28 cellular contexts compared by ENCODE assay signal in genomic region chr18:51908598-51908944, GRCh38.
"Had no signal": no experiment of that assay in that cellular context is flagged by ENCODE, and none has a peak within 500 bp of the region (broad histone marks: within the 10 kb centered on the region; RNA-seq: fewer than 3 reads in every experiment).

No MANE protein-coding gene starts in this region.

- H3K9me3 ChIP-seq: esophagus muscularis mucosa, gastroesophageal sphincter, heart left ventricle, ovary, psoas muscle, suprapubic skin, transverse colon, upper lobe of right lung, uterus had no signal

- H3K36me3 ChIP-seq: esophagus muscularis mucosa, gastroesophageal sphincter, heart left ventricle, ovary, suprapubic skin, transverse colon, upper lobe of right lung, uterus had no signal

- H3K27me3 Mint-ChIP-seq: memory B cell; naive B cell; stimulated activated naive CD8-positive, alpha-beta T cell treated with anti-CD3 and anti-CD28 coated beads, Interleukin-15, amount 100 ng/mL, for 72 hours had no signal

- H3K9me3 Mint-ChIP-seq: endodermal cell; memory B cell; nephron; stimulated activated naive CD8-positive, alpha-beta T cell treated with anti-CD3 and anti-CD28 coated beads, Interleukin-15, amount 100 ng/mL, for 72 hours had no signal

- H3K27ac Mint-ChIP-seq: endodermal cell; memory B cell; naive B cell; stimulated activated naive CD8-positive, alpha-beta T cell treated with anti-CD3 and anti-CD28 coated beads, Interleukin-15, amount 100 ng/mL, for 72 hours had no signal

- H3K4me1 Mint-ChIP-seq: endodermal cell; memory B cell; naive B cell; nephron; stimulated activated naive CD8-positive, alpha-beta T cell treated with anti-CD3 and anti-CD28 coated beads, Interleukin-15, amount 100 ng/mL, for 72 hours had no signal

- H3K27ac ChIP-seq: dorsolateral prefrontal cortex, epithelial cell of prostate, esophagus muscularis mucosa, foreskin keratinocyte, gastroesophageal sphincter, heart left ventricle, ovary, psoas muscle, skin epidermis, suprapubic skin, transverse colon, upper lobe of right lung, uterus had no signal

- H3K27me3 ChIP-seq: dorsolateral prefrontal cortex, esophagus muscularis mucosa, foreskin keratinocyte, gastroesophageal sphincter, heart left ventricle, ovary, suprapubic skin, transverse colon, upper lobe of right lung, uterus had no signal

- H3K4me3 ChIP-seq: dorsolateral prefrontal cortex, esophagus muscularis mucosa, gastroesophageal sphincter, heart left ventricle, lung, ovary, psoas muscle, skin epidermis, suprapubic skin, transverse colon, upper lobe of right lung, uterus had no signal

- H3K4me3 Mint-ChIP-seq: endodermal cell; memory B cell; naive B cell; nephron; stimulated activated naive CD8-positive, alpha-beta T cell treated with anti-CD3 and anti-CD28 coated beads, Interleukin-15, amount 100 ng/mL, for 72 hours had no signal

- DNase-seq: dorsolateral prefrontal cortex; effector CD8-positive, alpha-beta T cell; endodermal cell; foreskin keratinocyte; heart left ventricle; left cardiac atrium; left ventricle myocardium superior; naive B cell; ovary; posterior cingulate gyrus; psoas muscle; right cardiac atrium; stimulated activated CD4-positive, alpha-beta T cell treated with anti-CD3 and anti-CD28 coated beads, Interleukin-15, amount 100 ng/mL, for 24 hours; stimulated activated CD4-positive, alpha-beta T cell treated with anti-CD3 and anti-CD28 coated beads, Interleukin-2, amount 100 ng/mL, for 48 hours; stimulated activated CD8-positive, alpha-beta memory T cell treated with anti-CD3 and anti-CD28 coated beads, Interleukin-4, amount 100 ng/mL, for 48 hours; stimulated activated naive CD4-positive, alpha-beta T cell; stimulated activated naive CD8-positive, alpha-beta T cell treated with anti-CD3 and anti-CD28 coated beads, Interleukin-15, amount 100 ng/mL, for 72 hours; upper lobe of right lung; uterus had no signal

- H3K36me3 Mint-ChIP-seq: memory B cell, naive B cell had no signal

- H3K4me1 ChIP-seq: esophagus muscularis mucosa, foreskin keratinocyte, gastroesophageal sphincter, heart left ventricle, psoas muscle, suprapubic skin, transverse colon, upper lobe of right lung, uterus had no signal

- ATAC-seq: foreskin keratinocyte; gastroesophageal sphincter; heart left ventricle; left cardiac atrium; left ventricle myocardium superior; psoas muscle; right cardiac atrium; stimulated activated naive CD8-positive, alpha-beta T cell treated with anti-CD3 and anti-CD28 coated beads, Interleukin-15, amount 100 ng/mL, for 72 hours; upper lobe of right lung had no signal
